1 cellular context compared by ENCODE assay signal in genomic region chr15:74906450-74907276, GRCh38.
TF ChIP-seq lines count a peak whose summit lies in the region.

A gene with protein sequence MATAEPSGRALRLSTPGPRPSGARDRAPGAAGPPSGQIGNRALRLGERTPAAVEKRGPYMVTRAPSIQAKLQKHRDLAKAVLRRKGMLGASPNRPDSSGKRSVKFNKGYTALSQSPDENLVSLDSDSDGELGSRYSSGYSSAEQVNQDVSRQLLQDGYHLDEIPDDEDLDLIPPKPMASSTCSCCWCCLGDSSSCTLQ (minus strand): TSS chr15:74906851. CDS start chr15:74906800, 51 bp downstream.

TF ChIP-seq in HepG2, 621 proteins besides CTCF, POLR2A, EP300 and RAD21 (continued from another document and continues in another):
- TF ChIP-seq, protein P1, sequence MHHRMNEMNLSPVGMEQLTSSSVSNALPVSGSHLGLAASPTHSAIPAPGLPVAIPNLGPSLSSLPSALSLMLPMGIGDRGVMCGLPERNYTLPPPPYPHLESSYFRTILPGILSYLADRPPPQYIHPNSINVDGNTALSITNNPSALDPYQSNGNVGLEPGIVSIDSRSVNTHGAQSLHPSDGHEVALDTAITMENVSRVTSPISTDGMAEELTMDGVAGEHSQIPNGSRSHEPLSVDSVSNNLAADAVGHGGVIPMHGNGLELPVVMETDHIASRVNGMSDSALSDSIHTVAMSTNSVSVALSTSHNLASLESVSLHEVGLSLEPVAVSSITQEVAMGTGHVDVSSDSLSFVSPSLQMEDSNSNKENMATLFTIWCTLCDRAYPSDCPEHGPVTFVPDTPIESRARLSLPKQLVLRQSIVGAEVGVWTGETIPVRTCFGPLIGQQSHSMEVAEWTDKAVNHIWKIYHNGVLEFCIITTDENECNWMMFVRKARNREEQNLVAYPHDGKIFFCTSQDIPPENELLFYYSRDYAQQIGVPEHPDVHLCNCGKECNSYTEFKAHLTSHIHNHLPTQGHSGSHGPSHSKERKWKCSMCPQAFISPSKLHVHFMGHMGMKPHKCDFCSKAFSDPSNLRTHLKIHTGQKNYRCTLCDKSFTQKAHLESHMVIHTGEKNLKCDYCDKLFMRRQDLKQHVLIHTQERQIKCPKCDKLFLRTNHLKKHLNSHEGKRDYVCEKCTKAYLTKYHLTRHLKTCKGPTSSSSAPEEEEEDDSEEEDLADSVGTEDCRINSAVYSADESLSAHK (CRISPR knock-in tag; IDR thresholded peaks at IDR 0.05; ENCODE audit: borderline replicate concordance), result no peak
- TF ChIP-seq, protein P2, sequence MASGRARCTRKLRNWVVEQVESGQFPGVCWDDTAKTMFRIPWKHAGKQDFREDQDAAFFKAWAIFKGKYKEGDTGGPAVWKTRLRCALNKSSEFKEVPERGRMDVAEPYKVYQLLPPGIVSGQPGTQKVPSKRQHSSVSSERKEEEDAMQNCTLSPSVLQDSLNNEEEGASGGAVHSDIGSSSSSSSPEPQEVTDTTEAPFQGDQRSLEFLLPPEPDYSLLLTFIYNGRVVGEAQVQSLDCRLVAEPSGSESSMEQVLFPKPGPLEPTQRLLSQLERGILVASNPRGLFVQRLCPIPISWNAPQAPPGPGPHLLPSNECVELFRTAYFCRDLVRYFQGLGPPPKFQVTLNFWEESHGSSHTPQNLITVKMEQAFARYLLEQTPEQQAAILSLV (CRISPR knock-in tag; IDR thresholded peaks at IDR 0.05; ENCODE audit: borderline replicate concordance), result 0 out of 2 replicates have a peak, but pooled peaks have one; percentile 37
- TF ChIP-seq, protein P3, sequence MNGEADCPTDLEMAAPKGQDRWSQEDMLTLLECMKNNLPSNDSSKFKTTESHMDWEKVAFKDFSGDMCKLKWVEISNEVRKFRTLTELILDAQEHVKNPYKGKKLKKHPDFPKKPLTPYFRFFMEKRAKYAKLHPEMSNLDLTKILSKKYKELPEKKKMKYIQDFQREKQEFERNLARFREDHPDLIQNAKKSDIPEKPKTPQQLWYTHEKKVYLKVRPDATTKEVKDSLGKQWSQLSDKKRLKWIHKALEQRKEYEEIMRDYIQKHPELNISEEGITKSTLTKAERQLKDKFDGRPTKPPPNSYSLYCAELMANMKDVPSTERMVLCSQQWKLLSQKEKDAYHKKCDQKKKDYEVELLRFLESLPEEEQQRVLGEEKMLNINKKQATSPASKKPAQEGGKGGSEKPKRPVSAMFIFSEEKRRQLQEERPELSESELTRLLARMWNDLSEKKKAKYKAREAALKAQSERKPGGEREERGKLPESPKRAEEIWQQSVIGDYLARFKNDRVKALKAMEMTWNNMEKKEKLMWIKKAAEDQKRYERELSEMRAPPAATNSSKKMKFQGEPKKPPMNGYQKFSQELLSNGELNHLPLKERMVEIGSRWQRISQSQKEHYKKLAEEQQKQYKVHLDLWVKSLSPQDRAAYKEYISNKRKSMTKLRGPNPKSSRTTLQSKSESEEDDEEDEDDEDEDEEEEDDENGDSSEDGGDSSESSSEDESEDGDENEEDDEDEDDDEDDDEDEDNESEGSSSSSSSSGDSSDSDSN (CRISPR knock-in tag; IDR thresholded peaks at IDR 0.05), result peak; percentile 89
- TF ChIP-seq ATF3 (CRISPR knock-in tag; IDR thresholded peaks at IDR 0.05) (0 out of 2 replicates have a peak, but pooled peaks have one; percentile 45), KLF16 (CRISPR knock-in tag; IDR thresholded peaks at IDR 0.05) (peak in 1 of 2 experiments; percentile 34; a peak in 1 of 4 replicates), MAFG (CRISPR knock-in tag; IDR thresholded peaks at IDR 0.05) (no peak), MYC (CRISPR knock-in tag; IDR thresholded peaks at IDR 0.05; ENCODE audit: borderline replicate concordance) (peak; percentile 50; the same call in 1 of the 2 replicates), PRMT3 (CRISPR knock-in tag; IDR thresholded peaks at IDR 0.05; ENCODE audit: borderline replicate concordance, low read depth) (no peak), CCDC6 (CRISPR knock-in tag; IDR thresholded peaks at IDR 0.05) (peak; percentile 49; the same call in 1 of the 2 replicates), ZNF7 (CRISPR knock-in tag; IDR thresholded peaks at IDR 0.05) (no peak), TRIM24 (CRISPR knock-in tag; IDR thresholded peaks at IDR 0.05) (no peak), FOSL1 (CRISPR knock-in tag; IDR thresholded peaks at IDR 0.05; ENCODE audit: borderline replicate concordance) (no peak), ZNF652 (CRISPR knock-in tag; IDR thresholded peaks at IDR 0.05; ENCODE audit: borderline replicate concordance, low read depth) (no peak), ZNF850 (CRISPR knock-in tag; conservative IDR thresholded peaks at IDR 0.05) (no peak), PAF1 (CRISPR knock-in tag; IDR thresholded peaks at IDR 0.05) (no peak), ZNF263 (CRISPR knock-in tag; IDR thresholded peaks at IDR 0.05) (peak; percentile 18; the same call in 1 of the 2 replicates), PHB2 (IDR thresholded peaks at IDR 0.05; ENCODE audit: partially characterized antibody) (no peak), ATF1 (CRISPR knock-in tag; IDR thresholded peaks at IDR 0.05) (no peak), ZNF484 (CRISPR knock-in tag; IDR thresholded peaks at IDR 0.05; ENCODE audit: borderline replicate concordance, low read depth) (no peak), NR1H2 (CRISPR knock-in tag; IDR thresholded peaks at IDR 0.05; ENCODE audit: borderline replicate concordance, low read depth) (no peak), TOE1 (CRISPR knock-in tag; IDR thresholded peaks at IDR 0.05) (no peak; the same call in 1 of the 2 replicates), TEAD3 (CRISPR knock-in tag; optimal IDR thresholded peaks at IDR 0.05; ENCODE audit: borderline replicate concordance) (peak; percentile 3), ZNF704 (CRISPR knock-in tag; IDR thresholded peaks at IDR 0.05; ENCODE audit: borderline replicate concordance) (no peak), ZNF367 (CRISPR knock-in tag; IDR thresholded peaks at IDR 0.05; ENCODE audit: borderline replicate concordance) (no peak), ZNF562 (CRISPR knock-in tag; IDR thresholded peaks at IDR 0.05; ENCODE audit: borderline replicate concordance) (no peak), ESRRA (CRISPR knock-in tag; IDR thresholded peaks at IDR 0.05; ENCODE audit: low read depth) (0 out of 2 replicates have a peak, but pooled peaks have one; percentile 18), SATB2 (CRISPR knock-in tag; IDR thresholded peaks at IDR 0.05) (no peak), AKNA (CRISPR knock-in tag; IDR thresholded peaks at IDR 0.05; ENCODE audit: borderline replicate concordance) (no peak), MEIS1 (CRISPR knock-in tag; IDR thresholded peaks at IDR 0.05; ENCODE audit: borderline replicate concordance) (peak; percentile 22; the same call in 1 of the 2 replicates), NCOA1 (CRISPR knock-in tag; IDR thresholded peaks at IDR 0.05) (no peak), POLR2G (IDR thresholded peaks at IDR 0.05; ENCODE audit: low read depth, low read length) (peak; percentile 95), E2F2 (CRISPR knock-in tag; IDR thresholded peaks at IDR 0.05; ENCODE audit: borderline replicate concordance) (no peak), ZNF589 (CRISPR knock-in tag; conservative IDR thresholded peaks at IDR 0.05) (no peak), ELF1 (CRISPR knock-in tag; IDR thresholded peaks at IDR 0.05) (no peak), ZNF335 (CRISPR knock-in tag; IDR thresholded peaks at IDR 0.05) (peak; percentile 28; the same call in 1 of the 2 replicates), HCFC1 (IDR thresholded peaks at IDR 0.05; ENCODE audit: low read depth, low read length) (no peak)
- TF ChIP-seq, protein P4, sequence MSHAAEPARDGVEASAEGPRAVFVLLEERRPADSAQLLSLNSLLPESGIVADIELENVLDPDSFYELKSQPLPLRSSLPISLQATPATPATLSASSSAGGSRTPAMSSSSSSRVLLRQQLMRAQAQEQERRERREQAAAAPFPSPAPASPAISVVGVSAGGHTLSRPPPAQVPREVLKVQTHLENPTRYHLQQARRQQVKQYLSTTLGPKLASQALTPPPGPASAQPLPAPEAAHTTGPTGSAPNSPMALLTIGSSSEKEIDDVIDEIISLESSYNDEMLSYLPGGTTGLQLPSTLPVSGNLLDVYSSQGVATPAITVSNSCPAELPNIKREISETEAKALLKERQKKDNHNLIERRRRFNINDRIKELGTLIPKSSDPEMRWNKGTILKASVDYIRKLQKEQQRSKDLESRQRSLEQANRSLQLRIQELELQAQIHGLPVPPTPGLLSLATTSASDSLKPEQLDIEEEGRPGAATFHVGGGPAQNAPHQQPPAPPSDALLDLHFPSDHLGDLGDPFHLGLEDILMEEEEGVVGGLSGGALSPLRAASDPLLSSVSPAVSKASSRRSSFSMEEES (CRISPR knock-in tag; IDR thresholded peaks at IDR 0.05), result no peak
- TF ChIP-seq, protein P5, sequence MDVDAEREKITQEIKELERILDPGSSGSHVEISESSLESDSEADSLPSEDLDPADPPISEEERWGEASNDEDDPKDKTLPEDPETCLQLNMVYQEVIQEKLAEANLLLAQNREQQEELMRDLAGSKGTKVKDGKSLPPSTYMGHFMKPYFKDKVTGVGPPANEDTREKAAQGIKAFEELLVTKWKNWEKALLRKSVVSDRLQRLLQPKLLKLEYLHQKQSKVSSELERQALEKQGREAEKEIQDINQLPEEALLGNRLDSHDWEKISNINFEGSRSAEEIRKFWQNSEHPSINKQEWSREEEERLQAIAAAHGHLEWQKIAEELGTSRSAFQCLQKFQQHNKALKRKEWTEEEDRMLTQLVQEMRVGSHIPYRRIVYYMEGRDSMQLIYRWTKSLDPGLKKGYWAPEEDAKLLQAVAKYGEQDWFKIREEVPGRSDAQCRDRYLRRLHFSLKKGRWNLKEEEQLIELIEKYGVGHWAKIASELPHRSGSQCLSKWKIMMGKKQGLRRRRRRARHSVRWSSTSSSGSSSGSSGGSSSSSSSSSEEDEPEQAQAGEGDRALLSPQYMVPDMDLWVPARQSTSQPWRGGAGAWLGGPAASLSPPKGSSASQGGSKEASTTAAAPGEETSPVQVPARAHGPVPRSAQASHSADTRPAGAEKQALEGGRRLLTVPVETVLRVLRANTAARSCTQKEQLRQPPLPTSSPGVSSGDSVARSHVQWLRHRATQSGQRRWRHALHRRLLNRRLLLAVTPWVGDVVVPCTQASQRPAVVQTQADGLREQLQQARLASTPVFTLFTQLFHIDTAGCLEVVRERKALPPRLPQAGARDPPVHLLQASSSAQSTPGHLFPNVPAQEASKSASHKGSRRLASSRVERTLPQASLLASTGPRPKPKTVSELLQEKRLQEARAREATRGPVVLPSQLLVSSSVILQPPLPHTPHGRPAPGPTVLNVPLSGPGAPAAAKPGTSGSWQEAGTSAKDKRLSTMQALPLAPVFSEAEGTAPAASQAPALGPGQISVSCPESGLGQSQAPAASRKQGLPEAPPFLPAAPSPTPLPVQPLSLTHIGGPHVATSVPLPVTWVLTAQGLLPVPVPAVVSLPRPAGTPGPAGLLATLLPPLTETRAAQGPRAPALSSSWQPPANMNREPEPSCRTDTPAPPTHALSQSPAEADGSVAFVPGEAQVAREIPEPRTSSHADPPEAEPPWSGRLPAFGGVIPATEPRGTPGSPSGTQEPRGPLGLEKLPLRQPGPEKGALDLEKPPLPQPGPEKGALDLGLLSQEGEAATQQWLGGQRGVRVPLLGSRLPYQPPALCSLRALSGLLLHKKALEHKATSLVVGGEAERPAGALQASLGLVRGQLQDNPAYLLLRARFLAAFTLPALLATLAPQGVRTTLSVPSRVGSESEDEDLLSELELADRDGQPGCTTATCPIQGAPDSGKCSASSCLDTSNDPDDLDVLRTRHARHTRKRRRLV (CRISPR knock-in tag; IDR thresholded peaks at IDR 0.05), result peak; percentile 24; the same call in 1 of the 2 replicates
